ENCODE assay signal across 1 cellular context in the genomic region with DNA sequence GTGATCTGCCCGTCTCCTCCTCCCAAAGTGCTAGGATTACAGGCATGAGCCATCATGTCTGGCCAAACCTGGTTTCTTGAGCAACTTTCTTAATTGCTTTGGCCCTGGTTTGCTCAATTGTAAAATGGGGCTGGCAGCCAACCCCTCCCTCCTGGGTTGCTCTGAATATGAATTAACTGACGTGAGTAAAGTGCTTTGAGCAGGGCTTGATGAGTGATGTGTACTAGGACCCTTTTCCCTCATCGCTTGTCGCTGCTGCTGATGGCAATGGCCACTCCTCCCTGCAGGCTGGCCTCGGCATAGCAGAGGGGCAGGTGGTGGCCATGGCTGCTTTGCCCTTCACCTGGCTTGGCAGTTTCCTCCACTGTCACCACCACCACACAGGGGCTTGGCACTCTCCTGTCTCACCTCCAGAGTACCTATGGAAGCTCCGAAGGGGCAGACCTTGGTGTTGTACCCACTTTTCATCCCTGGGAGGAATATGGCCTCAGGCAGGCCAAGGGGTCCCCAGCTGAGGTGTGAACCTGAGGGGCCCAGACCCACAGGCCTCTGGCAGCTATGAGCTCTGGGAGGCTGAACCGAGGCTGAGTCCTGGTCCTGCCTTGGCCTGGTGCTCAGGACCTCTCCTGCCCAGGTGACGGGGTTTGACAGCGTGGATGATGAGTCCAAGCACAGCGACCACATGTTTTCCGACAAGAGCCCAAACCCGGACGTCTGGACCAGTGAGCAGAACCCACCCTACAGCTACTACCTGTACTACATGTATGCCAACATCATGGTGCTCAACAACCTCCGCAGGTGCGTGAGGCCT.
TF ChIP-seq lines count a peak whose summit lies in the region.

No MANE protein-coding gene starts in this region.

TF ChIP-seq in K562, 482 proteins besides CTCF, POLR2A, EP300 and RAD21:
- TF ChIP-seq POLR2G (IDR thresholded peaks at IDR 0.05; ENCODE audit: low read depth, low read length) (0 out of 2 replicates have a peak, but pooled peaks have one; percentile 27), CBFA2T2 (conservative IDR thresholded peaks at IDR 0.05) (no peak), CTBP1 (IDR thresholded peaks at IDR 0.05; ENCODE audit: borderline replicate concordance) (no peak)
